ENCODE assay signal across 8 cellular contexts in the genomic region with DNA sequence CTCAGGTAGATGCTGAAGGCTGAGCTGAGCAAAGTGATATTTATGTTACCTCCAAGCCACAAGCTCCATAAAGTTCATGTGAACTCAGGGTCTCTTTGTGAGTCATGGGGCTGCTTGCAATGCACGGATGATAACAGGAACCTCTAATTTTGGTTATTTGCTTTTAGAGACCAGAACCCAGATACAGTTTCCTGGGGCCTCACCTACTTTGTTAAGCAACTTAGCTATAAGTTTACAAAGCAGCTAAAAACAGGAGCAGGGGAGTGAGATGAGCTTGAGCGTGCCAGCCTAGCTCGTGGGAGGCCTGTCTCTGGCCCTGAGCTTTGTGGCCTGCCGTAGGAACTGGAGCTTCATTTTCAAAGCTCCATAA. TPM values are rescaled to one million over a fixed set of nuclear protein-coding genes. Genes with fewer than 3 reads are reported as not detected.
DNase-seq lines count a peak whose midpoint lies in the region; ATAC-seq lines count a peak whose summit lies in the region.

No MANE protein-coding gene starts in this region.

- no peak overlapping the region for H2AK5ac ChIP-seq in neuronal stem cell (ENCODE audit: low read depth, low read length)

- no peak overlapping the region for H3K23ac ChIP-seq in neuronal stem cell (ENCODE audit: low read depth, low read length, poor library complexity)

- H2BK5ac ChIP-seq in neuronal stem cell (ENCODE audit: low read length): no peak overlapping the region

- no peak overlapping the region for H2BK15ac ChIP-seq in neuronal stem cell (ENCODE audit: low read length)

- H3K4me3 ChIP-seq in ectodermal cell (ENCODE audit: insufficient read depth, low read depth, low read length) (no peak overlapping the region), skeletal muscle satellite cell (ENCODE audit: low read length) (no peak overlapping the region), neuronal stem cell (ENCODE audit: low read length in 2 of 2) (no peak overlapping the region)

- no peak overlapping the region for H3K14ac ChIP-seq in neuronal stem cell (ENCODE audit: low read length)

- intact Hi-C loops in posterior vena cava (cut with DNase I): no loop called here

- H2AFZ ChIP-seq in neuronal stem cell (ENCODE audit: low read length): no peak overlapping the region

- H3K9ac ChIP-seq in skeletal muscle satellite cell (ENCODE audit: low read depth, low read length): peak overlapping the region; percentile 32
- no peak overlapping the region for H3K9ac ChIP-seq in neuronal stem cell (ENCODE audit: low read depth, low read length, poor library complexity)

- H3K4me1 ChIP-seq in ectodermal cell (ENCODE audit: control insufficient read depth, insufficient read depth, low read length): no peaks in the 10 kb centered on the region
- H3K4me1 ChIP-seq in skeletal muscle satellite cell (ENCODE audit: control insufficient read depth, insufficient read depth, low read length): peaks cover 39% of the 10 kb centered on the region
- H3K4me1 ChIP-seq in neuronal stem cell (ENCODE audit: control insufficient read depth in 2 of 2, insufficient read depth in 1 of 2, low read depth in 1 of 2, low read length in 2 of 2): peaks cover 0 to 1% of the 10 kb centered on the region in 2 donors

- no peak overlapping the region for H4K91ac ChIP-seq in neuronal stem cell (ENCODE audit: low read depth, low read length, poor library complexity)

- 88 to 91% methylated on average over 4 of the region's 4 CpGs for WGBS in ectodermal cell, 2 experiments
- no CpG with 5 or more reads among the region's 4 CpGs for WGBS in neuronal stem cell (ENCODE audit: extremely low coverage in 2 of 2, insufficient read length in 2 of 2, insufficient replicate concordance in 1 of 2), 2 donors

- H3K9me3 ChIP-seq in ectodermal cell (ENCODE audit: control insufficient read depth, low read length) (no peaks in the 10 kb centered on the region), skeletal muscle satellite cell (replicated peaks; ENCODE audit: low read length) (no peaks in the 10 kb centered on the region), neuronal stem cell (replicated peaks in 1 of 2; ENCODE audit: control insufficient read depth in 2 of 2, insufficient read depth in 1 of 2, low read depth in 1 of 2, low read length in 2 of 2) (no peaks in the 10 kb centered on the region)

- no peak overlapping the region for H2BK12ac ChIP-seq in neuronal stem cell (ENCODE audit: low read length)

- no peak overlapping the region for H2BK120ac ChIP-seq in neuronal stem cell (ENCODE audit: low read depth, low read length)

- no peak overlapping the region for H3K18ac ChIP-seq in neuronal stem cell (ENCODE audit: low read length)

- H4K8ac ChIP-seq in neuronal stem cell (ENCODE audit: low read depth, low read length): no peak overlapping the region

- no peak overlapping the region for H3K4ac ChIP-seq in neuronal stem cell (ENCODE audit: low read length)

- H3K36me3 ChIP-seq in ectodermal cell (ENCODE audit: control insufficient read depth, insufficient read depth, low read length) (peaks cover 11% of the 10 kb centered on the region), skeletal muscle satellite cell (ENCODE audit: insufficient read depth, low read length) (peaks cover 5% of the 10 kb centered on the region), neuronal stem cell (replicated peaks in 1 of 2; ENCODE audit: control insufficient read depth in 2 of 2, insufficient read depth in 2 of 2, low read length in 2 of 2) (peaks cover 15 to 76% of the 10 kb centered on the region in 2 donors)

- ATAC-seq in GM18520 (IDR thresholded peaks at IDR 0.05; ENCODE audit: unreplicated experiment) (peak; percentile 27), HG02798 (IDR thresholded peaks at IDR 0.05; ENCODE audit: poor library complexity, unreplicated experiment) (peak; percentile 58)

- no peaks in the 10 kb centered on the region for H3K27me3 ChIP-seq in ectodermal cell (ENCODE audit: control insufficient read depth, insufficient read depth, low read length, poor library complexity, severe bottlenecking)
- no peaks in the 10 kb centered on the region for H3K27me3 ChIP-seq in skeletal muscle satellite cell (ENCODE audit: control insufficient read depth, insufficient read depth, low read length)
- no peaks in the 10 kb centered on the region for H3K27me3 ChIP-seq in neuronal stem cell (ENCODE audit: control insufficient read depth in 3 of 3, insufficient read depth in 3 of 3, low read depth in 1 of 3, low read length in 3 of 3)

- H3K4me2 ChIP-seq in skeletal muscle satellite cell (ENCODE audit: low read length) (peak overlapping the region; percentile 48), neuronal stem cell (ENCODE audit: insufficient read depth, low read length, poor library complexity, severe bottlenecking) (no peak overlapping the region)

- H3K79me1 ChIP-seq in neuronal stem cell (ENCODE audit: low read depth, low read length): peaks cover 11% of the 10 kb centered on the region

- DNase-seq in SW480 (ENCODE audit: low spot score) (peak; percentile 37), posterior vena cava (ENCODE audit: low spot score) (no peak), HuH-7 (ENCODE audit: low spot score) (no peak), neuronal stem cell (ENCODE audit: low spot score) (no peak)

- H3K27ac ChIP-seq in ectodermal cell (ENCODE audit: insufficient read depth, low read depth, low read length, poor library complexity, severe bottlenecking) (peak overlapping the region; percentile 36), neuronal stem cell (replicated peaks; ENCODE audit: low read length) (no peak overlapping the region)

RNA-seq across cellular contexts. Expression of a gene that starts 29.2 kb away (rescaled TPM):
- polyA plus RNA-seq in ectodermal cell (2013, experiment 1 of 4): 157 TPM
- polyA plus RNA-seq in ectodermal cell (2013, experiment 2 of 4): 171 TPM
- 123 TPM for polyA plus RNA-seq in ectodermal cell (2013, experiment 3 of 4)
- polyA plus RNA-seq in ectodermal cell (2013, experiment 4 of 4): 134 TPM
- total RNA-seq in skeletal muscle satellite cell (2012; rRNA removed): 31.9 and 57.5 TPM in 2 replicates
- 10 to 100 TPM; 48.3 to 52.0 TPM for total RNA-seq in posterior vena cava
- polyA plus RNA-seq in neuronal stem cell (2013, experiment 1 of 2): 115 TPM
- 114 TPM for polyA plus RNA-seq in neuronal stem cell (2013, experiment 2 of 2)

RNA-seq across cellular contexts. Expression of a gene that starts 52.7 kb away (rescaled TPM):
- polyA plus RNA-seq in ectodermal cell (2013, experiment 1 of 4): not detected
- polyA plus RNA-seq in ectodermal cell (2013, experiment 2 of 4): not detected
- polyA plus RNA-seq in ectodermal cell (2013, experiment 3 of 4): not detected
- not detected for polyA plus RNA-seq in ectodermal cell (2013, experiment 4 of 4)
- total RNA-seq in skeletal muscle satellite cell (2012; rRNA removed): not detected in 2 replicates
- not detected for total RNA-seq in posterior vena cava
- 0.07 TPM for polyA plus RNA-seq in neuronal stem cell (2013, experiment 1 of 2)
- polyA plus RNA-seq in neuronal stem cell (2013, experiment 2 of 2): 0.14 TPM
